26 cellular contexts compared by ENCODE assay signal in genomic region chr10:95573953-95574604, GRCh38. TPM values are rescaled to one million over a fixed set of nuclear protein-coding genes. Genes with fewer than 3 reads are reported as not detected.
DNase-seq lines count a peak whose midpoint lies in the region; ATAC-seq, FAIRE-seq and TF ChIP-seq lines count a peak whose summit lies in the region.
"Had no signal": no experiment of that assay in that cellular context is flagged by ENCODE, and none has a peak within 500 bp of the region (broad histone marks: within the 10 kb centered on the region; RNA-seq: fewer than 3 reads in every experiment).

No MANE protein-coding gene starts in this region.

- no peaks in the 10 kb centered on the region for H3K4me1 Mint-ChIP-seq in mesothelial cell of epicardium

- H3K9me3 ChIP-seq in K562 (replicated peaks; ENCODE audit: control insufficient read depth, insufficient read depth, low read depth, low read length) (no peaks in the 10 kb centered on the region), right cardiac atrium (ENCODE audit: control insufficient read depth, low read length) (no peaks in the 10 kb centered on the region)
- H3K9me3 ChIP-seq: A549; BLaER1 treated with 17β-estradiol and CSF1 and Interleukin-3, amounts not matched to agents 10 nM and 100 nM; HAP-1; SJSA1 had no signal

- H3K4me1 ChIP-seq in K562 (replicated peaks in 1 of 2; ENCODE audit: control insufficient read depth in 2 of 2, insufficient read depth in 2 of 2, low read length in 2 of 2) (no peaks in the 10 kb centered on the region; a peak in 1 of 5 replicates), right cardiac atrium (ENCODE audit: control insufficient read depth, insufficient read depth, low read length) (no peaks in the 10 kb centered on the region)
- H3K4me1 ChIP-seq: A549, HAP-1, SJSA1 had no signal

- H3K27me3 Mint-ChIP-seq in mesothelial cell of epicardium (ENCODE audit: low read depth), result no peaks in the 10 kb centered on the region

- intact Hi-C loops in K562 (cut with micrococcal nuclease) (no loop called here), right cardiac atrium (cut with DNase I) (no loop called here)

- CTCF ChIA-PET in K562 (lab: Yijun Ruan, JAX; ENCODE audit: low intra/inter-chr PET ratio), result no interaction called here

- H3K36me3 ChIP-seq in K562 (ENCODE audit: control insufficient read depth, insufficient read depth, low read length), result no peaks in the 10 kb centered on the region
- H3K36me3 ChIP-seq: BLaER1 treated with 17β-estradiol and CSF1 and Interleukin-3, amounts not matched to agents 10 nM and 100 nM; HAP-1; SJSA1 had no signal

- POLR2A ChIA-PET in K562 (lab: Yijun Ruan, JAX), result no interaction called here

- H3K27me3 ChIP-seq in K562 (ENCODE audit: control insufficient read depth in 2 of 2, insufficient read depth in 2 of 2, low read length in 2 of 2), result no peaks in the 10 kb centered on the region; a peak in 1 of 5 replicates
- no peaks in the 10 kb centered on the region for H3K27me3 ChIP-seq in right cardiac atrium (ENCODE audit: control insufficient read depth, insufficient read depth)
- H3K27me3 ChIP-seq: BLaER1 treated with 17β-estradiol and CSF1 and Interleukin-3, amounts not matched to agents 10 nM and 100 nM had no signal

- no peak for TF ChIP-seq RAD21 in K562 (CRISPR knock-in tag; conservative IDR thresholded peaks at IDR 0.05 in 1 of 2, IDR thresholded peaks at IDR 0.05 in 1 of 2)

- H3K9ac ChIP-seq in K562 (ENCODE audit: insufficient read depth in 1 of 2, low read depth in 2 of 2, low read length in 2 of 2), result no peak overlapping the region
- H3K9ac ChIP-seq: BLaER1 treated with 17β-estradiol and CSF1 and Interleukin-3, amounts not matched to agents 10 nM and 100 nM had no signal

- in situ Hi-C loops in K562 (cut with MboI), result no loop called here

- H3K79me2 ChIP-seq in K562 (ENCODE audit: control insufficient read depth, insufficient read depth, low read length), result no peaks in the 10 kb centered on the region

- TF ChIP-seq CTCF in K562 (IDR thresholded peaks at IDR 0.05 in 2 of 3, conservative IDR thresholded peaks at IDR 0.05 in 1 of 3; ENCODE audit: insufficient read depth in 2 of 3, low read depth in 1 of 3, low read length in 3 of 3) (no peak), epithelial cell of esophagus (IDR thresholded peaks at IDR 0.05; ENCODE audit: insufficient read depth, low read depth, low read length, missing control alignments) (no peak), retinal pigment epithelial cell (conservative IDR thresholded peaks at IDR 0.05; ENCODE audit: low read depth, low read length) (no peak), mesothelial cell of epicardium (IDR thresholded peaks at IDR 0.05; ENCODE audit: unreplicated experiment) (no peak)

- H3K4me3 Mint-ChIP-seq in mesothelial cell of epicardium, result no peak overlapping the region
- H3K4me3 Mint-ChIP-seq: CD4-positive, alpha-beta T cell; HFFc6 had no signal

- DNase-seq in K562 (ENCODE audit: extremely low read depth in 1 of 4, low spot score in 3 of 4) (no peak), epithelial cell of esophagus (ENCODE audit: low read depth) (peak; percentile 54), right cardiac atrium (no peak), retinal pigment epithelial cell (ENCODE audit: low read depth) (peak; percentile 11), amygdala (lab: John Stamatoyannopoulos, UW) (no peak), DMS53 treated with DMSO at 0.1 percent for 48 hours (lab: John Stamatoyannopoulos, UW; ENCODE audit: unreplicated experiment) (no peak), mesothelial cell of epicardium (ENCODE audit: low spot score in 2 of 2, unreplicated experiment in 2 of 2) (no peak)
- DNase-seq: AML-193; CD4-positive, alpha-beta T cell; GOT3; HFFc6; KBM-7; MV-4-11; NCI-H1105 treated with DMSO at 0.1 percent for 48 hours; NCI-H146; NCI-H1930; NCI-H2107; NCI-H524; NCI-H774 had no signal

- peaks cover 3% of the 10 kb centered on the region for H3K9me3 Mint-ChIP-seq in mesothelial cell of epicardium
- H3K9me3 Mint-ChIP-seq: CD4-positive, alpha-beta T cell; HFFc6 had no signal

- H3K4me2 ChIP-seq in K562 (ENCODE audit: insufficient read depth, low read length), result no peak overlapping the region
- H3K4me2 ChIP-seq: A549; BLaER1 treated with 17β-estradiol and CSF1 and Interleukin-3, amounts not matched to agents 10 nM and 100 nM had no signal

- TF ChIP-seq EP300 in K562 (IDR thresholded peaks at IDR 0.05; ENCODE audit: low read length), result no peak

- H3K4me3 ChIP-seq in K562 (no peak overlapping the region), epithelial cell of esophagus (ENCODE audit: low read length) (no peak overlapping the region), right cardiac atrium (ENCODE audit: low read length) (no peak overlapping the region), retinal pigment epithelial cell (ENCODE audit: low read length) (no peak overlapping the region)
- H3K4me3 ChIP-seq: A549; BLaER1 treated with 17β-estradiol and CSF1 and Interleukin-3, amounts not matched to agents 10 nM and 100 nM; HAP-1; SJSA1 had no signal

- ATAC-seq in K562, result no peak
- peak in 1 of 2 donors; percentile 36 for ATAC-seq in right cardiac atrium
- ATAC-seq: A549 had no signal

- H4K20me1 ChIP-seq in K562 (replicated peaks; ENCODE audit: control insufficient read depth, insufficient read depth, low read length), result no peaks in the 10 kb centered on the region
- H4K20me1 ChIP-seq: BLaER1 treated with 17β-estradiol and CSF1 and Interleukin-3, amounts not matched to agents 10 nM and 100 nM had no signal

- H3K9me1 ChIP-seq in K562 (ENCODE audit: control insufficient read depth, insufficient read depth, low read length), result no peaks in the 10 kb centered on the region

- no peak overlapping the region for H3K27ac Mint-ChIP-seq in mesothelial cell of epicardium
- H3K27ac Mint-ChIP-seq: CD4-positive, alpha-beta T cell; HFFc6 had no signal

- TF ChIP-seq POLR2A in K562 (conservative IDR thresholded peaks at IDR 0.05), result no peak

- no TSS peak for BruUV-seq in K562 (replicated peaks; lab: Mats Ljungman, UMichigan)

- H3K36me3 Mint-ChIP-seq in mesothelial cell of epicardium, result no peaks in the 10 kb centered on the region

- 18% methylated on average over 6 of the region's 6 CpGs for WGBS in K562 (ENCODE audit: insufficient coverage, low coverage, missing lambda C conversion rate)
- WGBS in right cardiac atrium, result 74% methylated on average over 6 of the region's 6 CpGs

- FAIRE-seq in K562 (lab: Jason Lieb, UNC), result no peak
- FAIRE-seq: A549, D721Med, HTR-8/SVneo had no signal

- H3K27ac ChIP-seq in K562 (ENCODE audit: extremely low read depth, low read depth, low read length), result no peak overlapping the region
- peak overlapping the region; percentile 3 for H3K27ac ChIP-seq in right cardiac atrium (ENCODE audit: low read length)
- H3K27ac ChIP-seq: A549; BLaER1 treated with 17β-estradiol and CSF1 and Interleukin-3, amounts not matched to agents 10 nM and 100 nM; SJSA1 had no signal

- peak overlapping the region; percentile 70 for H2AFZ ChIP-seq in K562 (ENCODE audit: low read depth, low read length)

TF ChIP-seq in K562, 482 proteins besides CTCF, POLR2A, EP300 and RAD21:
- TF ChIP-seq NR3C1 (CRISPR knock-in tag; IDR thresholded peaks at IDR 0.05), result no peak
- TF ChIP-seq KLF6 (CRISPR knock-in tag; IDR thresholded peaks at IDR 0.05; ENCODE audit: borderline replicate concordance), result no peak
- TF ChIP-seq, protein P1, sequence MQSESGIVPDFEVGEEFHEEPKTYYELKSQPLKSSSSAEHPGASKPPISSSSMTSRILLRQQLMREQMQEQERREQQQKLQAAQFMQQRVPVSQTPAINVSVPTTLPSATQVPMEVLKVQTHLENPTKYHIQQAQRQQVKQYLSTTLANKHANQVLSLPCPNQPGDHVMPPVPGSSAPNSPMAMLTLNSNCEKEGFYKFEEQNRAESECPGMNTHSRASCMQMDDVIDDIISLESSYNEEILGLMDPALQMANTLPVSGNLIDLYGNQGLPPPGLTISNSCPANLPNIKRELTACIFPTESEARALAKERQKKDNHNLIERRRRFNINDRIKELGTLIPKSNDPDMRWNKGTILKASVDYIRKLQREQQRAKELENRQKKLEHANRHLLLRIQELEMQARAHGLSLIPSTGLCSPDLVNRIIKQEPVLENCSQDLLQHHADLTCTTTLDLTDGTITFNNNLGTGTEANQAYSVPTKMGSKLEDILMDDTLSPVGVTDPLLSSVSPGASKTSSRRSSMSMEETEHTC (IDR thresholded peaks at IDR 0.05), result no peak

RNA-seq across cellular contexts. Expression of gene SORBS1, which starts 12.9 kb away (rescaled TPM):
- 34.5 and 47.6 TPM in 2 replicates for total RNA-seq in K562 (2011; cell fraction: chromatin; rRNA removed; ENCODE audit: low replicate concordance)
- 16.0 and 16.1 TPM in 2 replicates for total RNA-seq in K562 (2011; cell fraction: nucleolus; rRNA removed)
- total RNA-seq in K562 (2011; cell fraction: nucleoplasm; rRNA removed), result 36.1 and 59.8 TPM in 2 replicates
- total RNA-seq in K562 (2014; rRNA removed) (4.4 and 4.5 TPM in 2 replicates), K562 (2014; rRNA removed; fragmentation: Illumina TruSeq; extraction: Trizol) (7.1 and 7.2 TPM in 2 replicates), K562 (2015; rRNA removed; fragmentation: Illumina TruSeq; extraction: Trizol) (6.5 and 7.2 TPM in 2 replicates), K562 (2021) (6.2 and 7.1 TPM in 2 replicates), right cardiac atrium (100 to 1,000 TPM; 347 to 511 (median 454) TPM), mesothelial cell of epicardium (21.5 to 25.1 TPM (median 24.9 TPM) in 3 replicates)
- polyA plus RNA-seq in K562 (2011; rRNA removed) (10.9 and 13.3 TPM in 2 replicates), K562 (2014; fragmentation: Illumina TruSeq; extraction: Trizol) (7.7 and 8.4 TPM in 2 replicates), K562 (2014; fragmentation: Nextera tagmentation; extraction: Ambion mirVana) (1 to 10 TPM; 2.0 to 2.8 TPM), K562 (2014; rRNA removed) (5.1 and 6.7 TPM in 2 replicates), right cardiac atrium (225 TPM)
- 6.2 and 8.7 TPM in 2 replicates for polyA plus RNA-seq in K562 (2011; cell fraction: cytosol; rRNA removed)
- polyA plus RNA-seq in K562 (2011; cell fraction: nucleus; rRNA removed), result 12.8 and 13.8 TPM in 2 replicates
- polyA plus RNA-seq in K562 (2012), result 5.5 and 7.0 TPM in 2 replicates
- polyA minus RNA-seq in K562 (2011; rRNA and poly(A)+ RNA removed), result 19.0 and 21.4 TPM in 2 replicates
- 8.4 and 8.6 TPM in 2 replicates for polyA minus RNA-seq in K562 (2011; cell fraction: cytosol; rRNA and poly(A)+ RNA removed)
- polyA minus RNA-seq in K562 (2011; cell fraction: nucleus; rRNA and poly(A)+ RNA removed), result 10.8 and 16.0 TPM in 2 replicates
- total RNA-seq: G401 had no signal

Comparison
In these comparisons a context has a peak if more than half of its experiments do, and no peak if none do; other contexts are left out.
1. DNase-seq: peak in epithelial cell of esophagus (single experiment) and retinal pigment epithelial cell (single experiment); none in K562 (0 of 4), right cardiac atrium (0 of 3), amygdala (0 of 56), DMS53 treated with DMSO at 0.1 percent for 48 hours (single experiment) and mesothelial cell of epicardium (0 of 2).
2. RNA of gene SORBS1, which starts 12.9 kb away (total RNA-seq): 347 to 511 TPM in right cardiac atrium; 21.5 to 25.1 TPM in mesothelial cell of epicardium and 4.4 to 59.8 TPM in K562; every median in the first group is over 4 times any median in the second.